In the genomic region with DNA sequence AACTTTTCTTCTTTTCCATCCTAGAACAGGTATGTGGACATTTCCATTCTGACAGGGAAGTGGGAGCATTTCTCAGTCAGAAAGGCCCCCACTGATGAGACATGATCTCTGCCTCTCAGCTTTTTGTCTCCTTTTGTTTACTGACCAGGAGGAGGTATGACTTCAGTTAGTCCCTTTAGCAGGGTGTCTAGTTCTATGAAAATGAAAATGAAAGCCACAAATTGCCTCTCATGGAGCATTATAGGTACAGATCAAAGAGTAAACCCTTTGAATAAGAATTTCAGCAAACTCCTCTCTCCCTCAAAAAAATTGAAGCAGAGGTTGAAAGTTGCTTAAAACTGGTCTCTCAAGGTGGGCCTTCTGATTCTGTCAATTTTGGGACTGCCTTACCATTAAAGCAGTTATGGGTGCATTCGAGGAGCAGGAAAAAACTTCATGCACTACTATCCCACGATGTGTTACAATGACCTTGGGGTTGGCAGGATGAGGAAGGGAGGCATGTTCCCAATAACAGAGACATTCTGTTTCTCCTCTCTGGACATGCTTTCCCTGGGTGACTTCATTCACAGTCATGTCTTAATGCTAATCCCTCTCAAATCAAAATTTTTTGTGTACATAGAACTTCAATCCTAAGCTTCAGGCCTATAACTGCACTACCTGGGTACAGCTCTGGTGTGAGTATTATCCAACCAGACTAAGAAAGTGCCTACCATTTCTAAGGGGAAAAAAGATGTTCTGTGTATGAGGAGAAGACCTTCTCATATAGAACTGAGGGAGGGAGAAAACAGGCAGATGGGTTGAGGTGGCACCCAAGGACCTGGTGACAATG, we compare ENCODE assay signal across 8 cellular contexts. TPM values are rescaled to one million over a fixed set of nuclear protein-coding genes. Genes with fewer than 3 reads are reported as not detected.
DNase-seq lines count a peak whose midpoint lies in the region; ATAC-seq, FAIRE-seq and TF ChIP-seq lines count a peak whose summit lies in the region.

No MANE protein-coding gene starts in this region.

- peak; percentile 18 for DNase-seq in GM18507 (ENCODE audit: extremely low spot score, insufficient read length, low read depth)
- DNase-seq in NCI-H146 (lab: John Stamatoyannopoulos, UW), result peak; percentile 28
- peak; percentile 57 for DNase-seq in fibroblast of villous mesenchyme (ENCODE audit: low read depth)
- no peak for DNase-seq in activated effector memory CD4-positive, alpha-beta T cell treated with Interleukin-2 at 50 U/mL for 16 hours
- DNase-seq in cerebellar nuclear complex (lab: John Stamatoyannopoulos, UW), result no peak
- no peak for DNase-seq in cortex of kidney (lab: John Stamatoyannopoulos, UW)

- peak; percentile 97 for ATAC-seq in GM21786 (IDR thresholded peaks at IDR 0.05; ENCODE audit: unreplicated experiment)

- H3K9me3 Mint-ChIP-seq in stimulated activated naive CD8-positive, alpha-beta T cell treated with anti-CD3 and anti-CD28 coated beads, Interleukin-15, Interleukin-2, amounts not matched to agents 100 ng/mL and 50 ng/mL, for 24 hours, result no peaks in the 10 kb centered on the region

- no peak for TF ChIP-seq CTCF in fibroblast of villous mesenchyme (IDR thresholded peaks at IDR 0.05; ENCODE audit: insufficient read depth, low read depth, low read length)

- H3K36me3 Mint-ChIP-seq in stimulated activated naive CD8-positive, alpha-beta T cell treated with anti-CD3 and anti-CD28 coated beads, Interleukin-15, Interleukin-2, amounts not matched to agents 100 ng/mL and 50 ng/mL, for 24 hours (ENCODE audit: low read depth), result no peaks in the 10 kb centered on the region

- no peaks in the 10 kb centered on the region for H3K27me3 Mint-ChIP-seq in stimulated activated naive CD8-positive, alpha-beta T cell treated with anti-CD3 and anti-CD28 coated beads, Interleukin-15, Interleukin-2, amounts not matched to agents 100 ng/mL and 50 ng/mL, for 24 hours

- peaks cover 17% of the 10 kb centered on the region for H3K4me1 Mint-ChIP-seq in stimulated activated naive CD8-positive, alpha-beta T cell treated with anti-CD3 and anti-CD28 coated beads, Interleukin-15, Interleukin-2, amounts not matched to agents 100 ng/mL and 50 ng/mL, for 24 hours (ENCODE audit: low read depth)

- no peak overlapping the region for H3K4me3 ChIP-seq in fibroblast of villous mesenchyme (ENCODE audit: low read depth, low read length)

- peak; percentile 62 for FAIRE-seq in GM18507 (lab: Jason Lieb, UNC)

- H3K4me3 Mint-ChIP-seq in stimulated activated naive CD8-positive, alpha-beta T cell treated with anti-CD3 and anti-CD28 coated beads, Interleukin-15, Interleukin-2, amounts not matched to agents 100 ng/mL and 50 ng/mL, for 24 hours, result peak overlapping the region; percentile 30

- H3K27ac Mint-ChIP-seq in stimulated activated naive CD8-positive, alpha-beta T cell treated with anti-CD3 and anti-CD28 coated beads, Interleukin-15, Interleukin-2, amounts not matched to agents 100 ng/mL and 50 ng/mL, for 24 hours, result peak overlapping the region; percentile 65

RNA-seq across cellular contexts. Expression of a gene that starts 50.6 kb away (rescaled TPM):
- 55.4 and 90.2 TPM in 2 replicates for total RNA-seq in fibroblast of villous mesenchyme

Comparison
In these comparisons a context has a peak if more than half of its experiments do, and no peak if none do; other contexts are left out.
1. DNase-seq: peak in GM18507 (single experiment), NCI-H146 (single experiment) and fibroblast of villous mesenchyme (single experiment); none in activated effector memory CD4-positive, alpha-beta T cell treated with Interleukin-2 at 50 U/mL for 16 hours (single experiment), cerebellar nuclear complex (0 of 2) and cortex of kidney (single experiment).